Comparison of ENCODE assay signal across 16 cellular contexts in the genomic region with DNA sequence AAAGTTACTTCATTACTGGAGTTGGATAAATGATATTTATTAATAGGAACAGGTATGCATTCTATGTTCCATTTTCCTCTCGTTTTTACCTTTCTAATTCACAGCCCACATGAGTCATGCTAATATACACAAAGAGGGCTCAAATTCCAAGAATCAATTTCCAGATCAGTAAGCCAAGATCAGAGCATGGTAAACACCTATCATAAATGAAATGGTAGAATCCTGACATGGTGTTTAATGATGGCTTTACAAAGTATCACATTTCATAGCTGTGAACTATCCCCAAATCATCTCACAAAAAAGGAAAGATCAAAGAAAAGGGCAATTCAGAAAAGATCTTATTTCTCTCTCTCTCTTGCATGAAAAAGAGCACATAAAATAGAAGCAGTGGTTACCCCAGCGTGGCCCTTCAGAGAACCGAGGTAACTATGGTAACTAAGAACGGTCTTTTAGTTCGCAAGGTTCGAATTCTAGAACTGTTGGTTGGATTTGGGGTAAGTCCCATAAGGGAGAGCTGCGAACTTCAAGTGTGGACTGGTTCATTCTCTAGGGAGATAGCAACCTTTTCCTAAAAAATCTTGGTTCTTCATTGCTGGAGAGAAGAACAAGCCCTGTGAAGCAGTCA.
DNase-seq lines count a peak whose midpoint lies in the region; FAIRE-seq and TF ChIP-seq lines count a peak whose summit lies in the region.
"Had no signal": no experiment of that assay in that cellular context is flagged by ENCODE, and none has a peak within 500 bp of the region (broad histone marks: within the 10 kb centered on the region; RNA-seq: fewer than 3 reads in every experiment).

No MANE protein-coding gene starts in this region.

- H3K56ac ChIP-seq in H9 (ENCODE audit: insufficient read length, low read depth, low read length): no peak overlapping the region

- H2BK5ac ChIP-seq in H9 (ENCODE audit: insufficient read length, low read length) (no peak overlapping the region), neuronal stem cell (ENCODE audit: low read length) (no peak overlapping the region)

- H3T11ph ChIP-seq in H9 (ENCODE audit: low read length): peak overlapping the region; percentile 88

- peaks cover 41 to 51% of the 10 kb centered on the region in 2 experiments for H3K4me1 Mint-ChIP-seq in H9

- no peak overlapping the region for H3K9ac ChIP-seq in H9 (ENCODE audit: extremely low read depth, insufficient read length, low read length)
- no peak overlapping the region for H3K9ac ChIP-seq in neuronal stem cell (ENCODE audit: low read depth, low read length, poor library complexity)

- H2AFZ ChIP-seq in H9 (ENCODE audit: low read length) (no peak overlapping the region), neuronal stem cell (ENCODE audit: low read length) (peak overlapping the region; percentile 43)

- no peaks in the 10 kb centered on the region for H3K27me3 Mint-ChIP-seq in H9 (ENCODE audit: low read depth)
- H3K27me3 Mint-ChIP-seq: CD4-positive, alpha-beta memory T cell had no signal

- H3K4me1 ChIP-seq in H9 (ENCODE audit: insufficient read depth, low read length) (peaks cover 12% of the 10 kb centered on the region; the same call in 1 of the 2 replicates), neuronal stem cell (ENCODE audit: control insufficient read depth in 2 of 2, insufficient read depth in 1 of 2, low read depth in 1 of 2, low read length in 2 of 2) (peaks cover 3 to 15% of the 10 kb centered on the region in 2 donors), uterus (no peaks in the 10 kb centered on the region)
- H3K4me1 ChIP-seq: BE2C, SJSA1 had no signal

- H2BK15ac ChIP-seq in H9 (ENCODE audit: low read depth, low read length): no peak overlapping the region
- no peak overlapping the region for H2BK15ac ChIP-seq in neuronal stem cell (ENCODE audit: low read length)

- TF ChIP-seq POLR2A in uterus (IDR thresholded peaks at IDR 0.05): no peak

- no peak overlapping the region for H2BK20ac ChIP-seq in H9 (ENCODE audit: low read depth, low read length, poor library complexity, severe bottlenecking)

- TF ChIP-seq CTCF in H9 (conservative IDR thresholded peaks at IDR 0.05) (no peak), bronchial epithelial cell (IDR thresholded peaks at IDR 0.05; ENCODE audit: insufficient read depth, low read length, severe bottlenecking) (no peak), uterus (IDR thresholded peaks at IDR 0.05) (no peak)

- H3K18ac ChIP-seq in H9 (ENCODE audit: insufficient read length, low read depth, low read length): no peak overlapping the region
- no peak overlapping the region for H3K18ac ChIP-seq in neuronal stem cell (ENCODE audit: low read length)

- H3K9me3 ChIP-seq in H9 (ENCODE audit: control insufficient read depth, low read depth, low read length) (no peaks in the 10 kb centered on the region), neuronal stem cell (replicated peaks in 1 of 2; ENCODE audit: control insufficient read depth in 2 of 2, insufficient read depth in 1 of 2, low read depth in 1 of 2, low read length in 2 of 2) (peaks cover 0 to 4% of the 10 kb centered on the region in 2 donors), uterus (no peaks in the 10 kb centered on the region)
- H3K9me3 ChIP-seq: BE2C, HAP-1, SJSA1 had no signal

- H3K23ac ChIP-seq in H9 (ENCODE audit: insufficient read length, low read depth, low read length): no peak overlapping the region
- no peak overlapping the region for H3K23ac ChIP-seq in neuronal stem cell (ENCODE audit: low read depth, low read length, poor library complexity)

- H3K14ac ChIP-seq in H9 (ENCODE audit: insufficient read depth, low read length): no peak overlapping the region
- H3K14ac ChIP-seq in neuronal stem cell (ENCODE audit: low read length): no peak overlapping the region

- H3K4me2 ChIP-seq in H9 (ENCODE audit: insufficient read depth, insufficient read length, low read length): no peak overlapping the region
- H3K4me2 ChIP-seq in neuronal stem cell (ENCODE audit: insufficient read depth, low read length, poor library complexity, severe bottlenecking): no peak overlapping the region

- H3K4ac ChIP-seq in H9 (ENCODE audit: low read depth, low read length): no peak overlapping the region
- no peak overlapping the region for H3K4ac ChIP-seq in neuronal stem cell (ENCODE audit: low read length)

- H3K4me3 ChIP-seq in bronchial epithelial cell (ENCODE audit: low read depth, low read length) (no peak overlapping the region), neuronal stem cell (ENCODE audit: low read length in 2 of 2) (no peak overlapping the region), uterus (no peak overlapping the region)
- H3K4me3 ChIP-seq: HAP-1, SJSA1 had no signal

- H2AK5ac ChIP-seq in H9 (ENCODE audit: insufficient read length, low read length): no peak overlapping the region
- H2AK5ac ChIP-seq in neuronal stem cell (ENCODE audit: low read depth, low read length): no peak overlapping the region

- H3K27ac ChIP-seq in H9 (ENCODE audit: insufficient read length, low read depth, low read length) (no peak overlapping the region), neuronal stem cell (replicated peaks; ENCODE audit: low read length) (no peak overlapping the region), uterus (no peak overlapping the region)
- H3K27ac ChIP-seq: RWPE1, SJSA1 had no signal

- no CpG with 5 or more reads among the region's 7 CpGs for WGBS in H9 (ENCODE audit: extremely low coverage, insufficient read length, low lambda C conversion rate)
- no CpG with 5 or more reads among the region's 7 CpGs for WGBS in neuronal stem cell (ENCODE audit: extremely low coverage in 2 of 2, insufficient read length in 2 of 2, insufficient replicate concordance in 1 of 2), 2 donors

- no peak overlapping the region for H4K8ac ChIP-seq in H9 (replicated peaks; ENCODE audit: insufficient read length, low read depth, low read length)
- H4K8ac ChIP-seq in neuronal stem cell (ENCODE audit: low read depth, low read length): no peak overlapping the region

- peak; percentile 26 for DNase-seq in H9
- DNase-seq in NCI-H2171 treated with DMSO at 0.1 percent for 48 hours (lab: John Stamatoyannopoulos, UW): peak; percentile 87
- DNase-seq in bronchial epithelial cell (ENCODE audit: low read depth): peak; percentile 34
- no peak for DNase-seq in neuronal stem cell (ENCODE audit: low spot score)
- no peak for DNase-seq in hippocampal formation (lab: John Stamatoyannopoulos, UW)
- DNase-seq in uterus: no peak
- DNase-seq in GOT3 (lab: John Stamatoyannopoulos, UW): no peak
- DNase-seq: BE2C; CD4-positive, alpha-beta memory T cell; NCI-H146; NCI-H2107; NCI-H446 treated with DMSO at 0.1 percent for 48 hours; SW 1271 had no signal

- H3K9me3 Mint-ChIP-seq in H9: no peaks in the 10 kb centered on the region
- H3K9me3 Mint-ChIP-seq: CD4-positive, alpha-beta memory T cell had no signal

- H3K36me3 Mint-ChIP-seq in H9 (ENCODE audit: insufficient read depth in 1 of 3, low read depth in 3 of 3): no peaks in the 10 kb centered on the region
- H3K36me3 Mint-ChIP-seq: CD4-positive, alpha-beta memory T cell had no signal

- peak; percentile 50 for FAIRE-seq in bronchial epithelial cell (lab: Jason Lieb, UNC)

- H3K79me1 ChIP-seq in H9 (ENCODE audit: insufficient read depth, low read depth, low read length, poor library complexity, severe bottlenecking): no peaks in the 10 kb centered on the region
- H3K79me1 ChIP-seq in neuronal stem cell (ENCODE audit: low read depth, low read length): no peaks in the 10 kb centered on the region

- H2BK12ac ChIP-seq in H9 (ENCODE audit: insufficient read length, low read depth, low read length) (no peak overlapping the region), neuronal stem cell (ENCODE audit: low read length) (no peak overlapping the region)

- H2BK120ac ChIP-seq in H9 (ENCODE audit: low read depth, low read length, poor library complexity, severe bottlenecking) (no peak overlapping the region), neuronal stem cell (ENCODE audit: low read depth, low read length) (no peak overlapping the region)

- H3K79me2 ChIP-seq in H9 (ENCODE audit: insufficient read depth, low read length): no peaks in the 10 kb centered on the region

- intact Hi-C loops in uterus (cut with DNase I; ENCODE audit: low total_unique reads): no loop called here

- no peak overlapping the region for H4K5ac ChIP-seq in H9 (ENCODE audit: insufficient read length, low read depth, low read length)

- H3K4me3 Mint-ChIP-seq in H9: no peak overlapping the region
- H3K4me3 Mint-ChIP-seq: CD4-positive, alpha-beta memory T cell had no signal

- H3K36me3 ChIP-seq in bronchial epithelial cell (ENCODE audit: control insufficient read depth, insufficient read depth, low read length): no peaks in the 10 kb centered on the region
- H3K36me3 ChIP-seq in neuronal stem cell (replicated peaks in 1 of 2; ENCODE audit: control insufficient read depth in 2 of 2, insufficient read depth in 2 of 2, low read length in 2 of 2): no peaks in the 10 kb centered on the region
- no peaks in the 10 kb centered on the region for H3K36me3 ChIP-seq in uterus
- H3K36me3 ChIP-seq: BE2C, HAP-1, SJSA1 had no signal

- no peaks in the 10 kb centered on the region for H3K23me2 ChIP-seq in H9 (ENCODE audit: insufficient read length, low read depth, low read length, poor library complexity, severe bottlenecking)

- H3K27ac Mint-ChIP-seq in H9: peak overlapping the region in 1 of 3 experiments; percentile 26; a peak in 1 of 7 replicates
- H3K27ac Mint-ChIP-seq: CD4-positive, alpha-beta memory T cell had no signal

- H4K20me1 ChIP-seq in H9 (ENCODE audit: control insufficient read depth, insufficient read depth, insufficient read length): no peaks in the 10 kb centered on the region

- no peaks in the 10 kb centered on the region for H3K27me3 ChIP-seq in H9 (ENCODE audit: insufficient read depth, low read length)
- H3K27me3 ChIP-seq in bronchial epithelial cell (ENCODE audit: control insufficient read depth, insufficient read depth, low read length): no peaks in the 10 kb centered on the region
- H3K27me3 ChIP-seq in neuronal stem cell (ENCODE audit: control insufficient read depth in 3 of 3, insufficient read depth in 3 of 3, low read depth in 1 of 3, low read length in 3 of 3): no peaks in the 10 kb centered on the region
- no peaks in the 10 kb centered on the region for H3K27me3 ChIP-seq in uterus
- H3K27me3 ChIP-seq: BE2C, SJSA1 had no signal

- no peak overlapping the region for H4K91ac ChIP-seq in H9 (ENCODE audit: insufficient read length, low read depth, low read length)
- H4K91ac ChIP-seq in neuronal stem cell (ENCODE audit: low read depth, low read length, poor library complexity): no peak overlapping the region

Comparison
In these comparisons a context has a peak if more than half of its experiments do, and no peak if none do; other contexts are left out.
1. DNase-seq: peak in H9 (single experiment), NCI-H2171 treated with DMSO at 0.1 percent for 48 hours (single experiment) and bronchial epithelial cell (single experiment); none in neuronal stem cell (single experiment), hippocampal formation (0 of 2), uterus (0 of 2) and GOT3 (single experiment).